In the genomic region with DNA sequence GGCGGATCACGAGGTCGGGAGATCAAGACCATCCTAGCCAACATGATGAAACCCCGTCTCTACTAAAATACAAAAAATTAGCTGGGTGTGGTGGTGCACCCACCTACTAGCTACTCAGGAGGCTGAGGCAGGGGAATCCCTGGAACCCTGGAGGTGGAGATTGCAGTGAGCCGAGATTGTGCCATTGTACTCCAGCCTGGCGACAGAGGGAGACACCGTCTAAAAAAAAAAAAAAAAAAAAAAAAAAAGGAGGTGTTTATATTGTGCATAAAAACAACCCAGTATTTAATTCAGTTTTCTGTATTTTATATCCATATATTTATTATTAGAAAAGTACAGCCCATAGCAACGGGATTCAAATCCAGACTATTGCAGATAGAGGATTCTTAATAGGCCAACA, we compare ENCODE assay signal across 11 cellular contexts.
"Had no signal": no experiment of that assay in that cellular context is flagged by ENCODE, and none has a peak within 500 bp of the region (broad histone marks: within the 10 kb centered on the region; RNA-seq: fewer than 3 reads in every experiment).

No MANE protein-coding gene starts in this region.

- H3K4me3 ChIP-seq: GM23248, GM23338, HAP-1 had no signal

- DNase-seq: GM23248, GOT3, H7, H9, HCEC 1CT, HFFc6 had no signal

- FAIRE-seq: H1, H54 had no signal

- ATAC-seq: GM23338, HCT116 had no signal

- H3K36me3 ChIP-seq: HAP-1 had no signal

- H3K4me1 ChIP-seq: HAP-1 had no signal

- H3K27ac ChIP-seq: GM23248 had no signal
